ENCODE assay signal across 25 cellular contexts in the genomic region with DNA sequence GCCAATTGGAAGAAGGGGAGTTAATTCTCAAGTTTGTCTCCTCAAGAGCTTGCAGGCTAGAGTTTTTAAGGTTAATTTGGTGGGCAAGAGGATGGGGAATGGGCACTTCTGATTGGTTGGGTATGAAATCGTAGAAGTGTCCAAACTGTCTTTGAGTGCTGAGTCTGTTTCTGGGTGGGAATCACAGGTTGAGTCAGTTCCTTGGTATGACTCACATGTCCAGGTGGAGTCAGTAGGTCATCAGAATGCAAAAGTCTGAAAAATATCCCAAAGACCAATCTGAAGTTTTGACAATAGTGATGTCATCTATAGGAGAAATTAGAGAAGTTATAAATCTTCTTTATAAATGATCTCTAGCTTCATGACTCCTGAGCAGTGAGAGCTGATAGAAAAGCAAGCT.
"Had no signal": no experiment of that assay in that cellular context is flagged by ENCODE, and none has a peak within 500 bp of the region (broad histone marks: within the 10 kb centered on the region; RNA-seq: fewer than 3 reads in every experiment).

No MANE protein-coding gene starts in this region.

- H3K4me3 Mint-ChIP-seq: activated CD4-positive, alpha-beta memory T cell treated with anti-CD3 and anti-CD28 coated beads, Interleukin-2, amount 10 ng/mL, durations not matched to agents 7 days and 5 days; activated CD4-positive, alpha-beta T cell treated with anti-CD3 and anti-CD28 coated beads for 36 hours; activated naive CD4-positive, alpha-beta T cell treated with anti-CD3 and anti-CD28 coated beads for 36 hours; activated naive CD8-positive, alpha-beta T cell; activated T-helper 17 cell treated with anti-CD3 and anti-CD28 coated beads, Interleukin-2, amount 50 U/mL, for 72 hours had no signal

- H3K27me3 ChIP-seq: brain microvascular endothelial cell, MG63 had no signal

- H3K36me3 ChIP-seq: brain microvascular endothelial cell, MG63 had no signal

- H3K4me3 ChIP-seq: MG63, PC-9, SK-N-MC had no signal

- H3K27ac Mint-ChIP-seq: activated CD4-positive, alpha-beta memory T cell treated with anti-CD3 and anti-CD28 coated beads, Interleukin-2, amount 10 ng/mL, durations not matched to agents 7 days and 5 days; activated CD4-positive, alpha-beta T cell treated with anti-CD3 and anti-CD28 coated beads for 36 hours; activated naive CD4-positive, alpha-beta T cell treated with anti-CD3 and anti-CD28 coated beads for 36 hours; activated naive CD8-positive, alpha-beta T cell; activated T-helper 17 cell treated with anti-CD3 and anti-CD28 coated beads, Interleukin-2, amount 50 U/mL, for 72 hours had no signal

- H3K36me3 Mint-ChIP-seq: activated naive CD8-positive, alpha-beta T cell had no signal

- H3K4me1 Mint-ChIP-seq: activated CD4-positive, alpha-beta memory T cell treated with anti-CD3 and anti-CD28 coated beads, Interleukin-2, amount 10 ng/mL, durations not matched to agents 7 days and 5 days; activated CD4-positive, alpha-beta T cell treated with anti-CD3 and anti-CD28 coated beads for 36 hours; activated T-helper 17 cell treated with anti-CD3 and anti-CD28 coated beads, Interleukin-2, amount 50 U/mL, for 72 hours had no signal

- ATAC-seq: activated CD4-positive, alpha-beta T cell treated with anti-CD3 and anti-CD28 coated beads for 36 hours; activated T-helper 17 cell treated with anti-CD3 and anti-CD28 coated beads, Interleukin-2, amount 50 U/mL, for 72 hours; Right ventricle myocardium inferior had no signal

- DNase-seq: activated CD4-positive, alpha-beta memory T cell treated with anti-CD3 and anti-CD28 coated beads, Interleukin-2, amount 10 ng/mL, durations not matched to agents 7 days and 5 days; activated CD4-positive, alpha-beta T cell treated with anti-CD3 and anti-CD28 coated beads for 36 hours; activated CD4-positive, alpha-beta T cell treated with anti-CD3 and anti-CD28 coated beads, Interleukin-2, amount 50 U/mL, for 1 hour; activated gamma-delta T cell; activated naive CD4-positive, alpha-beta T cell treated with anti-CD3 and anti-CD28 coated beads for 36 hours; activated T-cell treated with anti-CD3 and anti-CD28 coated beads for 4 hours; activated T-cell treated with anti-CD3 and anti-CD28 coated beads, Interleukin-2, amount 50 U/mL, for 48 hours; amygdala; brain microvascular endothelial cell; cerebellar nuclear complex; MG63; MV-4-11; NCI-H1092 treated with DMSO at 0.1 percent for 48 hours; NCI-H1417 treated with DMSO at 0.1 percent for 48 hours; NCI-H1694; NCI-H2029; NCI-H345; NCI-H510A; NCI-H526 treated with DMSO at 0.1 percent for 48 hours; PC-9; T-helper 1 cell had no signal

- H3K27me3 Mint-ChIP-seq: activated CD4-positive, alpha-beta memory T cell treated with anti-CD3 and anti-CD28 coated beads, Interleukin-2, amount 10 ng/mL, durations not matched to agents 7 days and 5 days; activated CD4-positive, alpha-beta T cell treated with anti-CD3 and anti-CD28 coated beads for 36 hours; activated naive CD8-positive, alpha-beta T cell; activated T-helper 17 cell treated with anti-CD3 and anti-CD28 coated beads, Interleukin-2, amount 50 U/mL, for 72 hours had no signal

- H3K9me3 Mint-ChIP-seq: activated naive CD4-positive, alpha-beta T cell treated with anti-CD3 and anti-CD28 coated beads for 36 hours had no signal
